In genomic region chr5:134450374-134450773, GRCh38 we compare ENCODE assay signal across 20 cellular contexts. TPM values are rescaled to one million over a fixed set of nuclear protein-coding genes. Genes with fewer than 3 reads are reported as not detected.
A peak's percentile ranks its signal among the peaks of the same experiment; 100 is the strongest.
DNase-seq lines count a peak whose midpoint lies in the region; ATAC-seq and TF ChIP-seq lines count a peak whose summit lies in the region.
"Had no signal": no experiment of that assay in that cellular context is flagged by ENCODE, and none has a peak within 500 bp of the region (broad histone marks: within the 10 kb centered on the region; RNA-seq: fewer than 3 reads in every experiment).

No MANE protein-coding gene starts in this region.

- intact Hi-C loops in cardiac septum (cut with DNase I) = no loop called here

- no peak overlapping the region for H3K27ac Mint-ChIP-seq in immature natural killer cell
- H3K27ac Mint-ChIP-seq in stimulated activated effector memory CD8-positive, alpha-beta T cell treated with anti-CD3 and anti-CD28 coated beads, Interleukin-12 subunit alpha, Interleukin-12 subunit beta, amount 100 ng/mL, for 72 hours = no peak overlapping the region

- no peaks in the 10 kb centered on the region for H3K9me3 Mint-ChIP-seq in immature natural killer cell
- H3K9me3 Mint-ChIP-seq in stimulated activated effector memory CD8-positive, alpha-beta T cell treated with anti-CD3 and anti-CD28 coated beads, Interleukin-12 subunit alpha, Interleukin-12 subunit beta, amount 100 ng/mL, for 72 hours = no peaks in the 10 kb centered on the region

- ATAC-seq in stimulated activated effector memory CD8-positive, alpha-beta T cell treated with anti-CD3 and anti-CD28 coated beads, Interleukin-12 subunit alpha, Interleukin-12 subunit beta, amount 100 ng/mL, for 72 hours = peak; percentile 32
- ATAC-seq in GM21619 (IDR thresholded peaks at IDR 0.05; ENCODE audit: unreplicated experiment) = no peak
- ATAC-seq: GM12878, HCT116, Panc1 had no signal

- no peaks in the 10 kb centered on the region for H3K36me3 ChIP-seq in right atrium auricular region
- H3K36me3 ChIP-seq: MG63 had no signal

- no peaks in the 10 kb centered on the region for H3K9me3 ChIP-seq in right atrium auricular region
- H3K9me3 ChIP-seq: Caco-2, MG63 had no signal

- no peak overlapping the region for H3K4me3 ChIP-seq in right atrium auricular region
- H3K4me3 ChIP-seq: GM12878, MG63 had no signal

- H3K27ac ChIP-seq in right atrium auricular region = no peak overlapping the region

- no peak for TF ChIP-seq CTCF in right atrium auricular region (IDR thresholded peaks at IDR 0.05)

- no peaks in the 10 kb centered on the region for H3K36me3 Mint-ChIP-seq in immature natural killer cell
- no peaks in the 10 kb centered on the region for H3K36me3 Mint-ChIP-seq in stimulated activated effector memory CD8-positive, alpha-beta T cell treated with anti-CD3 and anti-CD28 coated beads, Interleukin-12 subunit alpha, Interleukin-12 subunit beta, amount 100 ng/mL, for 72 hours

- H3K27me3 Mint-ChIP-seq in immature natural killer cell (ENCODE audit: low read depth in 3 of 3) = peaks cover 1 to 8% (median 2%) of the 10 kb centered on the region in 3 donors

- H3K4me1 Mint-ChIP-seq in immature natural killer cell = peaks cover 13 to 19% of the 10 kb centered on the region in 2 donors
- H3K4me1 Mint-ChIP-seq in stimulated activated effector memory CD8-positive, alpha-beta T cell treated with anti-CD3 and anti-CD28 coated beads, Interleukin-12 subunit alpha, Interleukin-12 subunit beta, amount 100 ng/mL, for 72 hours = peaks cover 11% of the 10 kb centered on the region

- DNase-seq in cardiac septum (ENCODE audit: low spot score) = peak; percentile 20
- DNase-seq in right atrium auricular region (ENCODE audit: low spot score) = no peak
- peak; percentile 43 for DNase-seq in OCI-M1 (lab: John Stamatoyannopoulos, UW)
- DNase-seq in immature natural killer cell = peak; percentile 6 to 17 (median 16)
- DNase-seq in stimulated activated effector memory CD8-positive, alpha-beta T cell treated with anti-CD3 and anti-CD28 coated beads, Interleukin-12 subunit alpha, Interleukin-12 subunit beta, amount 100 ng/mL, for 72 hours (ENCODE audit: low spot score in 2 of 2) = no peak
- DNase-seq in middle frontal gyrus (ENCODE audit: extremely low spot score, low spot score) = no peak
- no peak for DNase-seq in NCI-H1048 (lab: John Stamatoyannopoulos, UW)
- DNase-seq: C1 segment of cervical spinal cord, Caco-2, DMS53, MG63, NCI-H1436 treated with DMSO at 0.1 percent for 48 hours, NCI-H2081, NCI-H2227 treated with DMSO at 0.1 percent for 48 hours, NCI-H526, SHP77 had no signal

- H3K4me1 ChIP-seq in right atrium auricular region = peaks cover 0 to 14% of the 10 kb centered on the region in 2 donors

- H3K4me3 Mint-ChIP-seq in immature natural killer cell = peak overlapping the region in 2 of 5 donors; percentile 14 to 22
- no peak overlapping the region for H3K4me3 Mint-ChIP-seq in stimulated activated effector memory CD8-positive, alpha-beta T cell treated with anti-CD3 and anti-CD28 coated beads, Interleukin-12 subunit alpha, Interleukin-12 subunit beta, amount 100 ng/mL, for 72 hours

- H3K27me3 ChIP-seq in right atrium auricular region = no peaks in the 10 kb centered on the region
- H3K27me3 ChIP-seq: MG63 had no signal

RNA-seq across cellular contexts. Expression of gene CDKN2AIPNL, which starts 38.7 kb away (rescaled TPM):
- total RNA-seq in cardiac septum (27.2 TPM), right atrium auricular region (10 to 100 TPM; 28.2 to 32.8 TPM)
- 10 to 100 TPM; 23.3 to 37.6 (median 30.0) TPM for polyA plus RNA-seq in immature natural killer cell

Comparison
In these comparisons a context has a peak if more than half of its experiments do, and no peak if none do; other contexts are left out.
1. DNase-seq: peak in cardiac septum (single experiment), OCI-M1 (single experiment) and immature natural killer cell (3 of 3); none in right atrium auricular region (single experiment), stimulated activated effector memory CD8-positive, alpha-beta T cell treated with anti-CD3 and anti-CD28 coated beads, Interleukin-12 subunit alpha, Interleukin-12 subunit beta, amount 100 ng/mL, for 72 hours (0 of 2), middle frontal gyrus (single experiment) and NCI-H1048 (single experiment).